In the genomic region with DNA sequence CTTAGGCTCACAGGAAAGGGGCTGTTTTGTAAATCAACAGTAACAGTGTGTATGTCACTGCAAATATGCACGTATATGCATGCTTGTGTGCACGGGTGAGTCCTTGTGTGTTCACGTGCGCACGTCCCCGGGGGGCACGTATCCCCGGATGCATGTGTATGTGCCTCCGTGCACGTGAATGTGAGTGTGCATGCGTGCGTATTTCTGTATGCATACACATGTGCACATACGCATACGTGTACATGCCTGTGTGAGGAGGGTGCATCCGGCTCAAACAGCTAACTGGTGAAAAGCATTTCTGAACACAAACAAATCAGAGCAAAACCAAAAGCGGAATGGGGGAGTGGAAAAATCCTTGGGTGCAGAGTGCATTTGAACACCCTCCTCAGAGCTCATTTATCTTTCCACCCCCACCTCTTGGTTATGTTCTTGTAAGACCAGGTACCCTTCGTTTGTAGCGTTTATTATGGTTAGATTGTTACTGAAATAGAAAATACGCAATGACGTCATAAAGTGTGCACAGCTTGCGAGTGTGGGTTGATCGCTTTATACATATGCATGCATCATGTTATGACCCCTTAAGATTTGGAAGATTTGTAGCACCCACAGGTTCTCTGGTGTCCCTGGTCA, we compare ENCODE assay signal across 1 cellular context.
TF ChIP-seq lines count a peak whose summit lies in the region.

No MANE protein-coding gene starts in this region.

TF ChIP-seq in GM23338, 12 proteins besides CTCF, POLR2A, EP300 and RAD21:
- TF ChIP-seq, protein P1, sequence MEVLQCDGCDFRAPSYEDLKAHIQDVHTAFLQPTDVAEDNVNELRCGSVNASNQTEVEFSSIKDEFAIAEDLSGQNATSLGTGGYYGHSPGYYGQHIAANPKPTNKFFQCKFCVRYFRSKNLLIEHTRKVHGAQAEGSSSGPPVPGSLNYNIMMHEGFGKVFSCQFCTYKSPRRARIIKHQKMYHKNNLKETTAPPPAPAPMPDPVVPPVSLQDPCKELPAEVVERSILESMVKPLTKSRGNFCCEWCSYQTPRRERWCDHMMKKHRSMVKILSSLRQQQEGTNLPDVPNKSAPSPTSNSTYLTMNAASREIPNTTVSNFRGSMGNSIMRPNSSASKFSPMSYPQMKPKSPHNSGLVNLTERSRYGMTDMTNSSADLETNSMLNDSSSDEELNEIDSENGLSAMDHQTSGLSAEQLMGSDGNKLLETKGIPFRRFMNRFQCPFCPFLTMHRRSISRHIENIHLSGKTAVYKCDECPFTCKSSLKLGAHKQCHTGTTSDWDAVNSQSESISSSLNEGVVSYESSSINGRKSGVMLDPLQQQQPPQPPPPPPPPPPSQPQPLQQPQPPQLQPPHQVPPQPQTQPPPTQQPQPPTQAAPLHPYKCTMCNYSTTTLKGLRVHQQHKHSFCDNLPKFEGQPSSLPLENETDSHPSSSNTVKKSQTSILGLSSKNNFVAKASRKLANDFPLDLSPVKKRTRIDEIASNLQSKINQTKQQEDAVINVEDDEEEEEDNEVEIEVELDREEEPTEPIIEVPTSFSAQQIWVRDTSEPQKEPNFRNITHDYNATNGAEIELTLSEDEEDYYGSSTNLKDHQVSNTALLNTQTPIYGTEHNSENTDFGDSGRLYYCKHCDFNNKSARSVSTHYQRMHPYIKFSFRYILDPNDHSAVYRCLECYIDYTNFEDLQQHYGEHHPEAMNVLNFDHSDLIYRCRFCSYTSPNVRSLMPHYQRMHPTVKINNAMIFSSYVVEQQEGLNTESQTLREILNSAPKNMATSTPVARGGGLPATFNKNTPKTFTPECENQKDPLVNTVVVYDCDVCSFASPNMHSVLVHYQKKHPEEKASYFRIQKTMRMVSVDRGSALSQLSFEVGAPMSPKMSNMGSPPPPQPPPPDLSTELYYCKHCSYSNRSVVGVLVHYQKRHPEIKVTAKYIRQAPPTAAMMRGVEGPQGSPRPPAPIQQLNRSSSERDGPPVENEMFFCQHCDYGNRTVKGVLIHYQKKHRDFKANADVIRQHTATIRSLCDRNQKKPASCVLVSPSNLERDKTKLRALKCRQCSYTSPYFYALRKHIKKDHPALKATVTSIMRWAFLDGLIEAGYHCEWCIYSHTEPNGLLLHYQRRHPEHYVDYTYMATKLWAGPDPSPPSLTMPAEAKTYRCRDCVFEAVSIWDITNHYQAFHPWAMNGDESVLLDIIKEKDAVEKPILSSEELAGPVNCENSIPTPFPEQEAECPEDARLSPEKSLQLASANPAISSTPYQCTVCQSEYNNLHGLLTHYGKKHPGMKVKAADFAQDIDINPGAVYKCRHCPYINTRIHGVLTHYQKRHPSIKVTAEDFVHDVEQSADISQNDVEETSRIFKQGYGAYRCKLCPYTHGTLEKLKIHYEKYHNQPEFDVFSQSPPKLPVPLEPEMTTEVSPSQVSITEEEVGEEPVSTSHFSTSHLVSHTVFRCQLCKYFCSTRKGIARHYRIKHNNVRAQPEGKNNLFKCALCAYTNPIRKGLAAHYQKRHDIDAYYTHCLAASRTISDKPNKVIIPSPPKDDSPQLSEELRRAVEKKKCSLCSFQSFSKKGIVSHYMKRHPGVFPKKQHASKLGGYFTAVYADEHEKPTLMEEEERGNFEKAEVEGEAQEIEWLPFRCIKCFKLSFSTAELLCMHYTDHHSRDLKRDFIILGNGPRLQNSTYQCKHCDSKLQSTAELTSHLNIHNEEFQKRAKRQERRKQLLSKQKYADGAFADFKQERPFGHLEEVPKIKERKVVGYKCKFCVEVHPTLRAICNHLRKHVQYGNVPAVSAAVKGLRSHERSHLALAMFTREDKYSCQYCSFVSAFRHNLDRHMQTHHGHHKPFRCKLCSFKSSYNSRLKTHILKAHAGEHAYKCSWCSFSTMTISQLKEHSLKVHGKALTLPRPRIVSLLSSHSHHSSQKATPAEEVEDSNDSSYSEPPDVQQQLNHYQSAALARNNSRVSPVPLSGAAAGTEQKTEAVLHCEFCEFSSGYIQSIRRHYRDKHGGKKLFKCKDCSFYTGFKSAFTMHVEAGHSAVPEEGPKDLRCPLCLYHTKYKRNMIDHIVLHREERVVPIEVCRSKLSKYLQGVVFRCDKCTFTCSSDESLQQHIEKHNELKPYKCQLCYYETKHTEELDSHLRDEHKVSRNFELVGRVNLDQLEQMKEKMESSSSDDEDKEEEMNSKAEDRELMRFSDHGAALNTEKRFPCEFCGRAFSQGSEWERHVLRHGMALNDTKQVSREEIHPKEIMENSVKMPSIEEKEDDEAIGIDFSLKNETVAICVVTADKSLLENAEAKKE (CRISPR knock-in tag; IDR thresholded peaks at IDR 0.05) = no peak
- TF ChIP-seq, protein P2, sequence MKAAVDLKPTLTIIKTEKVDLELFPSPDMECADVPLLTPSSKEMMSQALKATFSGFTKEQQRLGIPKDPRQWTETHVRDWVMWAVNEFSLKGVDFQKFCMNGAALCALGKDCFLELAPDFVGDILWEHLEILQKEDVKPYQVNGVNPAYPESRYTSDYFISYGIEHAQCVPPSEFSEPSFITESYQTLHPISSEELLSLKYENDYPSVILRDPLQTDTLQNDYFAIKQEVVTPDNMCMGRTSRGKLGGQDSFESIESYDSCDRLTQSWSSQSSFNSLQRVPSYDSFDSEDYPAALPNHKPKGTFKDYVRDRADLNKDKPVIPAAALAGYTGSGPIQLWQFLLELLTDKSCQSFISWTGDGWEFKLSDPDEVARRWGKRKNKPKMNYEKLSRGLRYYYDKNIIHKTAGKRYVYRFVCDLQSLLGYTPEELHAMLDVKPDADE (IDR thresholded peaks at IDR 0.05) = no peak
- TF ChIP-seq EZH2phosphoT487 (IDR thresholded peaks at IDR 0.05; ENCODE audit: unreplicated experiment) = no peak
